In the genomic region with DNA sequence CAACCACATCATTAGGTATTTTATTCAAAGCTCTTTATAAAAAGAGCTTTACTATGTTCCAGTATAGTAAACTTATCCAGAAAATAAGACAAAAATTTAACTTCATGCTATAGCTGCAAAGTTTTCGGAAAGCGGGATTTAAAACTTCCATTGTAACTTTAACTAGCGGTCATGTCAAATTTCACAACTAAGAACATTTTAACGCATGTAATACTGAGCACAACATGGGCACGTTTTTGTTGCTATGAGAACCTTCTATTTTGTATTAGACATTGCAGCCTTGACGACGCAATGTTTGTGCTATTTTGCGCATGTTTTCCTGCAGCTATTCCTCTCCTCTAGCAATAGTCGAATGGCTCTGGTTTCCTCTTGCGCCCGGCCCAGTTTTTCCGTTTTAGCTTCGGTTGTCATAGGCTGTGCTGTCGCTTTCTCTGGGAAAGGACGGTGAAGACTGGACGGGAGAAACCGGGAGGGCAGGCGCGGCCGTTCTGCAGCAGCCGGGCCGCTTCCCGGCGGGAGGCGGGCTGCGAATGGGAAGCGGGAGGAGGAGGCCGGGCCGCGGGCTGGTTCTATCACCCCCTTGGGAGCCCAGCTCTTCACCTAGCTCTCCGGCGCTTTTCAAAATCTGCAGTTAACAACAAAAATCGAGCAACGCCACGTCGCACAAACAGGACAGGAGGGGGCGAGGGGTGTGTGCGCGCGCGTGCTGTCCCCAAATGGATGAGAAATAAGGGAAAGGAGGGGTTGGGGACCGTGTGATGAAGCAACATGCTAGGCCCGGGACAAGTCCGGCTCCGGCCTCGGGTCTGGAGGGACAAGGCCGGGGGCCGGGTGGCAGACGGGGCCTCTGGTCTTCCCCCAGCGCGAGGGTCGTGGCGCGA, we compare ENCODE assay signal across 8 cellular contexts.
DNase-seq lines count a peak whose midpoint lies in the region; ATAC-seq and TF ChIP-seq lines count a peak whose summit lies in the region.

No MANE protein-coding gene starts in this region.

- H2AFZ ChIP-seq in parathyroid adenoma, result peak overlapping the region; percentile 86

- peak in 3 of 4 donors; percentile 61 to 92 (median 87) for TF ChIP-seq POLR2A in upper lobe of left lung (IDR thresholded peaks at IDR 0.05)

- H3K9ac ChIP-seq in parathyroid adenoma, result peak overlapping the region; percentile 92

- intact Hi-C loops in Right ventricle myocardium superior (cut with DNase I), result loop anchor here (2.0 to 10.0 kb wide), 3 partner anchors 73 to 135 kb away; a partner anchor contains a TSS

- H3K27me3 ChIP-seq in MG63 (no peaks in the 10 kb centered on the region), SJCRH30 (no peaks in the 10 kb centered on the region), parathyroid adenoma (ENCODE audit: control insufficient read depth, insufficient read depth, low read length) (no peaks in the 10 kb centered on the region), upper lobe of left lung (no peaks in the 10 kb centered on the region)

- H3K4me2 ChIP-seq in parathyroid adenoma (ENCODE audit: low read length), result peak overlapping the region; percentile 69

- peak; percentile 6 for ATAC-seq in activated naive CD8-positive, alpha-beta T cell treated with anti-CD3 and anti-CD28 coated beads, Interleukin-2, amount 10 ng/mL, durations not matched to agents 7 days and 5 days (ENCODE audit: low read depth)
- ATAC-seq in Right ventricle myocardium superior (ENCODE audit: poor library complexity) (peak; percentile 61), upper lobe of left lung (ENCODE audit: low FRiP score in 2 of 2) (peak; percentile 67 to 77)

- H3K79me2 ChIP-seq in parathyroid adenoma, result no peaks in the 10 kb centered on the region

- H3K27ac ChIP-seq in SJCRH30, result peak overlapping the region; percentile 100
- H3K27ac ChIP-seq in parathyroid adenoma, result peak overlapping the region; percentile 100
- H3K27ac ChIP-seq in upper lobe of left lung, result peak overlapping the region; percentile 99 to 100 (median 100)

- peaks cover 5% of the 10 kb centered on the region for H3K4me1 ChIP-seq in SJCRH30
- H3K4me1 ChIP-seq in parathyroid adenoma, result peaks cover 2% of the 10 kb centered on the region
- H3K4me1 ChIP-seq in upper lobe of left lung, result peaks cover 20 to 27% (median 24%) of the 10 kb centered on the region in 4 donors

- peak overlapping the region; percentile 96 for H3K27ac Mint-ChIP-seq in activated naive CD8-positive, alpha-beta T cell treated with anti-CD3 and anti-CD28 coated beads, Interleukin-2, amount 10 ng/mL, durations not matched to agents 7 days and 5 days

- DNase-seq in EL (peak; percentile 75), HCEC 1CT (peak; percentile 75), MG63 (peak; percentile 80), SJCRH30 (peak; percentile 73 to 76), Right ventricle myocardium superior (peak; percentile 87), upper lobe of left lung (peak; percentile 73 to 92)
- DNase-seq in activated naive CD8-positive, alpha-beta T cell treated with anti-CD3 and anti-CD28 coated beads, Interleukin-2, amount 10 ng/mL, durations not matched to agents 7 days and 5 days, result peak; percentile 71

- H3K36me3 Mint-ChIP-seq in activated naive CD8-positive, alpha-beta T cell treated with anti-CD3 and anti-CD28 coated beads, Interleukin-2, amount 10 ng/mL, durations not matched to agents 7 days and 5 days, result no peaks in the 10 kb centered on the region

- H3K9me3 ChIP-seq in MG63, result no peaks in the 10 kb centered on the region
- no peaks in the 10 kb centered on the region for H3K9me3 ChIP-seq in SJCRH30 (replicated peaks)
- no peaks in the 10 kb centered on the region for H3K9me3 ChIP-seq in parathyroid adenoma (ENCODE audit: control insufficient read depth, low read length)
- H3K9me3 ChIP-seq in upper lobe of left lung, result no peaks in the 10 kb centered on the region

- H3K27me3 Mint-ChIP-seq in activated naive CD8-positive, alpha-beta T cell treated with anti-CD3 and anti-CD28 coated beads, Interleukin-2, amount 10 ng/mL, durations not matched to agents 7 days and 5 days, result peaks cover 4% of the 10 kb centered on the region

- TF ChIP-seq CTCF in parathyroid adenoma (IDR thresholded peaks at IDR 0.05), result no peak
- peak in 1 of 6 experiments; percentile 19 for TF ChIP-seq CTCF in upper lobe of left lung (IDR thresholded peaks at IDR 0.05)

- peaks cover 21% of the 10 kb centered on the region for H3K4me1 Mint-ChIP-seq in activated naive CD8-positive, alpha-beta T cell treated with anti-CD3 and anti-CD28 coated beads, Interleukin-2, amount 10 ng/mL, durations not matched to agents 7 days and 5 days

- H3K36me3 ChIP-seq in MG63, result no peaks in the 10 kb centered on the region
- H3K36me3 ChIP-seq in SJCRH30, result no peaks in the 10 kb centered on the region
- H3K36me3 ChIP-seq in parathyroid adenoma (ENCODE audit: control insufficient read depth, insufficient read depth, low read length), result no peaks in the 10 kb centered on the region
- H3K36me3 ChIP-seq in upper lobe of left lung, result no peaks in the 10 kb centered on the region

- TF ChIP-seq EP300 in upper lobe of left lung (IDR thresholded peaks at IDR 0.05), result peak in 2 of 4 donors; percentile 46 to 50

- POLR2A ChIA-PET in activated naive CD8-positive, alpha-beta T cell treated with anti-CD3 and anti-CD28 coated beads, Interleukin-2, amount 10 ng/mL, durations not matched to agents 7 days and 5 days (lab: Charles Lee), result interaction anchor here (0.6 to 4.6 kb wide), 7 partner anchors 51 to 509 kb away, joined by 3 to 101 read pairs (median 5); a partner anchor contains a TSS

- H3K4me3 Mint-ChIP-seq in activated naive CD8-positive, alpha-beta T cell treated with anti-CD3 and anti-CD28 coated beads, Interleukin-2, amount 10 ng/mL, durations not matched to agents 7 days and 5 days, result peak overlapping the region; percentile 97

- H3K9me3 Mint-ChIP-seq in activated naive CD8-positive, alpha-beta T cell treated with anti-CD3 and anti-CD28 coated beads, Interleukin-2, amount 10 ng/mL, durations not matched to agents 7 days and 5 days, result no peaks in the 10 kb centered on the region

- WGBS in upper lobe of left lung, 2 donors, result 2% methylated on average over 42 to 47 of the region's 54 CpGs

- peak overlapping the region; percentile 76 for H3K4me3 ChIP-seq in MG63
- H3K4me3 ChIP-seq in SJCRH30, result peak overlapping the region; percentile 83
- peak overlapping the region; percentile 72 for H3K4me3 ChIP-seq in parathyroid adenoma (ENCODE audit: low read depth, low read length)
- H3K4me3 ChIP-seq in upper lobe of left lung, result peak overlapping the region; percentile 66 to 83 (median 75)

Comparison
In these comparisons a context has a peak if more than half of its experiments do, and no peak if none do; other contexts are left out.
1. Peak in every context shown above with its lines: DNase-seq, ATAC-seq, H3K4me3 ChIP-seq and H3K27ac ChIP-seq.
2. ATAC-seq: peak in every context shown above with its lines; median percentile 72 in upper lobe of left lung; 61 in Right ventricle myocardium superior; 6 in activated naive CD8-positive, alpha-beta T cell treated with anti-CD3 and anti-CD28 coated beads, Interleukin-2, amount 10 ng/mL, durations not matched to agents 7 days and 5 days.